In genomic region chr18:80161781-80162417, GRCh38 we compare ENCODE assay signal across 24 cellular contexts.
"Had no signal": no experiment of that assay in that cellular context is flagged by ENCODE, and none has a peak within 500 bp of the region (broad histone marks: within the 10 kb centered on the region; RNA-seq: fewer than 3 reads in every experiment).

No MANE protein-coding gene starts in this region.

- H3K9ac ChIP-seq: parathyroid adenoma had no signal

- H3K27me3 Mint-ChIP-seq: progenitor cell of endocrine pancreas had no signal

- H3K36me3 ChIP-seq: colonic mucosa, gastrocnemius medialis, lower lobe of right lung, neutrophil, transverse colon, upper lobe of right lung, vagina had no signal

- H3K4me1 Mint-ChIP-seq: natural killer cell; stimulated activated naive CD8-positive, alpha-beta T cell treated with anti-CD3 and anti-CD28 coated beads, Interleukin-15, amount 100 ng/mL, for 72 hours had no signal

- H3K4me3 Mint-ChIP-seq: natural killer cell; stimulated activated naive CD8-positive, alpha-beta T cell treated with anti-CD3 and anti-CD28 coated beads, Interleukin-15, amount 100 ng/mL, for 72 hours had no signal

- H3K4me3 ChIP-seq: colonic mucosa, gastrocnemius medialis, lower lobe of right lung, right lobe of liver, suprapubic skin, transverse colon, upper lobe of right lung, vagina had no signal

- H3K27ac ChIP-seq: colonic mucosa, gastrocnemius medialis, lower lobe of right lung, neutrophil, parathyroid adenoma, right lobe of liver, suprapubic skin, transverse colon, upper lobe of right lung, vagina had no signal

- ATAC-seq: esophagus mucosa; gastrocnemius medialis; left ventricle myocardium superior; lower lobe of right lung; natural killer cell; right lobe of liver; stimulated activated naive CD8-positive, alpha-beta T cell treated with anti-CD3 and anti-CD28 coated beads, Interleukin-15, amount 100 ng/mL, for 72 hours; upper lobe of right lung had no signal

- DNase-seq: colonic mucosa; dermis blood vessel endothelial cell; effector memory CD4-positive, alpha-beta T cell; foreskin fibroblast; gastrocnemius medialis; left ventricle myocardium superior; lower lobe of right lung; natural killer cell; right lobe of liver; small intestine; stimulated activated CD4-positive, alpha-beta T cell treated with anti-CD3 and anti-CD28 coated beads, Interleukin-15, amount 100 ng/mL, for 24 hours; stimulated activated CD4-positive, alpha-beta T cell treated with anti-CD3 and anti-CD28 coated beads, Interleukin-2, amount 100 ng/mL, for 48 hours; stimulated activated naive CD4-positive, alpha-beta T cell; stimulated activated naive CD8-positive, alpha-beta T cell treated with anti-CD3 and anti-CD28 coated beads, Interleukin-15, amount 100 ng/mL, for 72 hours; transverse colon; upper lobe of right lung had no signal

- H3K27ac Mint-ChIP-seq: natural killer cell; stimulated activated naive CD8-positive, alpha-beta T cell treated with anti-CD3 and anti-CD28 coated beads, Interleukin-15, amount 100 ng/mL, for 72 hours had no signal

- H3K4me1 ChIP-seq: colonic mucosa, gastrocnemius medialis, lower lobe of right lung, right lobe of liver, suprapubic skin, transverse colon, upper lobe of right lung, vagina had no signal

- H3K27me3 ChIP-seq: colonic mucosa, gastrocnemius medialis, right lobe of liver, suprapubic skin, transverse colon, upper lobe of right lung, vagina had no signal

- H3K36me3 Mint-ChIP-seq: natural killer cell had no signal

- H3K9me3 ChIP-seq: colonic mucosa, gastrocnemius medialis, right lobe of liver, suprapubic skin, transverse colon, upper lobe of right lung, vagina had no signal

- FAIRE-seq: endometrium, keratinocyte, small intestine had no signal
